In genomic region chr15:95300958-95301357, GRCh38 we compare ENCODE assay signal across 15 cellular contexts.
DNase-seq lines count a peak whose midpoint lies in the region; ATAC-seq and TF ChIP-seq lines count a peak whose summit lies in the region.
"Had no signal": no experiment of that assay in that cellular context is flagged by ENCODE, and none has a peak within 500 bp of the region (broad histone marks: within the 10 kb centered on the region; RNA-seq: fewer than 3 reads in every experiment).

No MANE protein-coding gene starts in this region.

- H3K27me3 ChIP-seq in ascending aorta (no peaks in the 10 kb centered on the region), foreskin keratinocyte (no peaks in the 10 kb centered on the region), testis (no peaks in the 10 kb centered on the region)

- H3K9me3 Mint-ChIP-seq in T-helper 1 cell treated with Interleukin-12 subunit alpha and Interleukin-12 subunit beta and Interleukin-4 antibody, amounts not matched to agents 30 μg/mL and 1 μg/mL, for 36 hours, result peaks cover 4% of the 10 kb centered on the region
- H3K9me3 Mint-ChIP-seq: activated CD4-positive, alpha-beta memory T cell treated with anti-CD3 and anti-CD28 coated beads for 36 hours; CD8-positive, alpha-beta T cell had no signal

- no peak overlapping the region for H3K4me3 Mint-ChIP-seq in T-helper 1 cell treated with Interleukin-12 subunit alpha and Interleukin-12 subunit beta and Interleukin-4 antibody, amounts not matched to agents 30 μg/mL and 1 μg/mL, for 36 hours
- H3K4me3 Mint-ChIP-seq: activated CD4-positive, alpha-beta memory T cell treated with anti-CD3 and anti-CD28 coated beads for 36 hours; CD8-positive, alpha-beta T cell had no signal

- peak overlapping the region; percentile 37 for H3K27ac Mint-ChIP-seq in T-helper 1 cell treated with Interleukin-12 subunit alpha and Interleukin-12 subunit beta and Interleukin-4 antibody, amounts not matched to agents 30 μg/mL and 1 μg/mL, for 36 hours
- H3K27ac Mint-ChIP-seq: activated CD4-positive, alpha-beta memory T cell treated with anti-CD3 and anti-CD28 coated beads for 36 hours; CD8-positive, alpha-beta T cell had no signal

- peaks cover 36% of the 10 kb centered on the region for H3K4me1 Mint-ChIP-seq in T-helper 1 cell treated with Interleukin-12 subunit alpha and Interleukin-12 subunit beta and Interleukin-4 antibody, amounts not matched to agents 30 μg/mL and 1 μg/mL, for 36 hours (ENCODE audit: low read depth)

- peaks cover 32% of the 10 kb centered on the region for H3K27me3 Mint-ChIP-seq in T-helper 1 cell treated with Interleukin-12 subunit alpha and Interleukin-12 subunit beta and Interleukin-4 antibody, amounts not matched to agents 30 μg/mL and 1 μg/mL, for 36 hours (ENCODE audit: low read depth)

- H3K4me1 ChIP-seq in ascending aorta (peaks cover 0 to under 1% of the 10 kb centered on the region in 2 donors), foreskin keratinocyte (no peaks in the 10 kb centered on the region), testis (peaks cover 11% of the 10 kb centered on the region)

- H3K9me3 ChIP-seq in ascending aorta (no peaks in the 10 kb centered on the region), testis (no peaks in the 10 kb centered on the region)

- TF ChIP-seq POLR2A in testis (IDR thresholded peaks at IDR 0.05), result no peak

- 50 to 53% methylated on average over 4 of the region's 4 CpGs for WGBS in testis, 2 donors

- H3K27ac ChIP-seq in ascending aorta (peak overlapping the region; percentile 34 to 45), foreskin keratinocyte (no peak overlapping the region), testis (peak overlapping the region; percentile 19 to 65)
- H3K27ac ChIP-seq: 22Rv1 had no signal

- ATAC-seq in foreskin keratinocyte, result peak; percentile 38
- ATAC-seq in GM18511 (IDR thresholded peaks at IDR 0.05; ENCODE audit: unreplicated experiment), result no peak
- ATAC-seq in GM19035 (IDR thresholded peaks at IDR 0.05; ENCODE audit: unreplicated experiment), result no peak
- ATAC-seq in GM21576 (IDR thresholded peaks at IDR 0.05; ENCODE audit: unreplicated experiment), result no peak
- ATAC-seq: CD8-positive, alpha-beta T cell had no signal

- DNase-seq in T-helper 1 cell, result no peak
- no peak for DNase-seq in ascending aorta (ENCODE audit: low spot score in 2 of 2)
- no peak for DNase-seq in foreskin keratinocyte
- peak; percentile 23 for DNase-seq in testis
- DNase-seq: activated CD4-positive, alpha-beta memory T cell treated with anti-CD3 and anti-CD28 coated beads for 36 hours; anterior cingulate cortex; CD8-positive, alpha-beta T cell; effector CD8-positive, alpha-beta T cell; SHP77 treated with DMSO at 0.1 percent for 48 hours; stimulated activated CD4-positive, alpha-beta T cell treated with anti-CD3 and anti-CD28 coated beads, Interleukin-4, amount 100 ng/mL, for 4 hours had no signal

- no peaks in the 10 kb centered on the region for H3K36me3 ChIP-seq in ascending aorta
- no peaks in the 10 kb centered on the region for H3K36me3 ChIP-seq in testis (ENCODE audit: low read depth, missing control alignments)

- H3K4me3 ChIP-seq in ascending aorta (no peak overlapping the region), testis (no peak overlapping the region)

- intact Hi-C loops in ascending aorta (cut with DNase I) (no loop called here), testis (cut with DNase I; ENCODE audit: low total_unique reads) (no loop called here)

- TF ChIP-seq CTCF in ascending aorta (IDR thresholded peaks at IDR 0.05) (no peak), foreskin keratinocyte (conservative IDR thresholded peaks at IDR 0.05) (no peak), testis (IDR thresholded peaks at IDR 0.05) (no peak)

- H3K36me3 Mint-ChIP-seq in T-helper 1 cell treated with Interleukin-12 subunit alpha and Interleukin-12 subunit beta and Interleukin-4 antibody, amounts not matched to agents 30 μg/mL and 1 μg/mL, for 36 hours (ENCODE audit: low read depth), result peaks cover 4% of the 10 kb centered on the region
- H3K36me3 Mint-ChIP-seq: activated CD4-positive, alpha-beta memory T cell treated with anti-CD3 and anti-CD28 coated beads for 36 hours; CD8-positive, alpha-beta T cell had no signal
